In the genomic region with DNA sequence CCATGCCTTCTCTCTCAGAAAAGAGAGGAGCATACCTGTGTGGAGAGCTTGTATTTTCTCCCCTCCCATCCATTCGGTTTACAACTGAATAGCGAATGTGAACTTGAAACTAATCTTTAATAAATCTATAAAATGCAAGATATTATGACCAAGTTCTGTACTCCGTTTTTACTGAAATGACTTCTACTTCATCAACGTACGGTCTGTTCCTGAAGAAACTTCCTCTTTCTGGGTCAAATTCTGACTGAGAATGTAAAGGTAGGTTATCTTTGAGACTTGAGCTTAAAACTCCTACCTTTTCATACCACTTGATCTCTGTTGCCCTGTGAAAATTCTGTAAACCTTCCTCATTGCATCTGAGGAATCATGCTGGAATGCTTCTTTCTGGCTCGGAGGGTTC, we compare ENCODE assay signal across 16 cellular contexts. TPM values are rescaled to one million over a fixed set of nuclear protein-coding genes. Genes with fewer than 3 reads are reported as not detected.
DNase-seq lines count a peak whose midpoint lies in the region; ATAC-seq, FAIRE-seq and TF ChIP-seq lines count a peak whose summit lies in the region.
"Had no signal": no experiment of that assay in that cellular context is flagged by ENCODE, and none has a peak within 500 bp of the region (broad histone marks: within the 10 kb centered on the region; RNA-seq: fewer than 3 reads in every experiment).

No MANE protein-coding gene starts in this region.

- no peaks in the 10 kb centered on the region for H3K9me3 Mint-ChIP-seq in endodermal cell

- 96 to 97% methylated on average over 3 to 5 of the region's 6 CpGs for WGBS in endodermal cell (ENCODE audit: insufficient coverage in 1 of 2, insufficient read length in 1 of 2), 2 experiments
- WGBS in suprapubic skin: 91% methylated on average over 6 of the region's 6 CpGs

- no peaks in the 10 kb centered on the region for H3K27me3 ChIP-seq in endodermal cell (ENCODE audit: control insufficient read depth, insufficient read depth, low read length, poor library complexity, severe bottlenecking)
- no peaks in the 10 kb centered on the region for H3K27me3 ChIP-seq in uterus
- no peaks in the 10 kb centered on the region for H3K27me3 ChIP-seq in suprapubic skin
- H3K27me3 ChIP-seq: esophagus muscularis mucosa had no signal

- H3K4me1 Mint-ChIP-seq in endodermal cell: peaks cover 45% of the 10 kb centered on the region

- no peak overlapping the region for H3K4me3 Mint-ChIP-seq in endodermal cell
- H3K4me3 Mint-ChIP-seq: CD14-positive monocyte had no signal

- H3K9me3 ChIP-seq in endodermal cell (ENCODE audit: control insufficient read depth, low read length) (no peaks in the 10 kb centered on the region), uterus (no peaks in the 10 kb centered on the region), suprapubic skin (no peaks in the 10 kb centered on the region)
- H3K9me3 ChIP-seq: esophagus muscularis mucosa, thoracic aorta had no signal

- no peak overlapping the region for H3K9ac ChIP-seq in endodermal cell (ENCODE audit: extremely low read depth, low read length, poor library complexity, severe bottlenecking)

- TF ChIP-seq CTCF in endodermal cell (conservative IDR thresholded peaks at IDR 0.05) (no peak), uterus (IDR thresholded peaks at IDR 0.05) (no peak), suprapubic skin (IDR thresholded peaks at IDR 0.05) (no peak)

- DNase-seq in GM18507 (ENCODE audit: extremely low spot score, insufficient read length, low read depth): no peak
- DNase-seq in endodermal cell: no peak
- DNase-seq in DMS114 treated with DMSO at 0.1 percent for 48 hours (lab: John Stamatoyannopoulos, UW; ENCODE audit: unreplicated experiment): no peak
- no peak for DNase-seq in uterus
- no peak for DNase-seq in suprapubic skin (ENCODE audit: low spot score in 2 of 2)
- DNase-seq: hypothalamus, KG1, SHP77, small intestine had no signal

- TF ChIP-seq POLR2A in uterus (IDR thresholded peaks at IDR 0.05): no peak
- TF ChIP-seq POLR2A in suprapubic skin (IDR thresholded peaks at IDR 0.05): no peak

- H3K36me3 Mint-ChIP-seq in endodermal cell (ENCODE audit: low read depth): peaks cover 16% of the 10 kb centered on the region

- intact Hi-C loops in uterus (cut with DNase I; ENCODE audit: low total_unique reads): no loop called here

- TF ChIP-seq EP300 in suprapubic skin (IDR thresholded peaks at IDR 0.05): no peak

- ATAC-seq in GM19468 (IDR thresholded peaks at IDR 0.05; ENCODE audit: extremely low read depth, unreplicated experiment): peak; percentile 29
- peak; percentile 51 for ATAC-seq in HG02973 (IDR thresholded peaks at IDR 0.05; ENCODE audit: unreplicated experiment)
- no peak for ATAC-seq in esophagus mucosa
- ATAC-seq: left lobe of liver had no signal

- no peak overlapping the region for H3K4me3 ChIP-seq in endodermal cell (ENCODE audit: low read length)
- H3K4me3 ChIP-seq in uterus: no peak overlapping the region
- no peak overlapping the region for H3K4me3 ChIP-seq in suprapubic skin
- H3K4me3 ChIP-seq: esophagus muscularis mucosa, thoracic aorta had no signal

- H3K27ac Mint-ChIP-seq in endodermal cell: peak overlapping the region; percentile 7

- H3K36me3 ChIP-seq in endodermal cell (ENCODE audit: control insufficient read depth, insufficient read depth, low read length): peaks cover 14% of the 10 kb centered on the region
- no peaks in the 10 kb centered on the region for H3K36me3 ChIP-seq in uterus
- peaks cover 8% of the 10 kb centered on the region for H3K36me3 ChIP-seq in suprapubic skin

- FAIRE-seq in GM18507 (lab: Jason Lieb, UNC): peak; percentile 69
- FAIRE-seq: small intestine had no signal

- H3K27me3 Mint-ChIP-seq in endodermal cell (ENCODE audit: insufficient read depth): no peaks in the 10 kb centered on the region

- no peak overlapping the region for H3K27ac ChIP-seq in endodermal cell (ENCODE audit: low read depth, low read length)
- H3K27ac ChIP-seq in uterus: no peak overlapping the region
- no peak overlapping the region for H3K27ac ChIP-seq in suprapubic skin
- H3K27ac ChIP-seq: esophagus muscularis mucosa, thoracic aorta had no signal

- H3K4me1 ChIP-seq in endodermal cell (ENCODE audit: control insufficient read depth, insufficient read depth, low read length) (peaks cover 18% of the 10 kb centered on the region), uterus (no peaks in the 10 kb centered on the region), suprapubic skin (peaks cover 25% of the 10 kb centered on the region)

RNA-seq across cellular contexts. Expression of gene CTNNAL1, which starts 4.2 kb away (rescaled TPM):
- total RNA-seq in endodermal cell: 10 to 100 TPM; 80.1 to 82.1 TPM
- 57.1 TPM for polyA plus RNA-seq in endodermal cell (2013, experiment 1 of 2)
- 57.2 TPM for polyA plus RNA-seq in endodermal cell (2013, experiment 2 of 2)
- 8.8 TPM for total RNA-seq in esophagus mucosa
- total RNA-seq in uterus: 10 to 100 TPM; 32.3 to 62.0 (median 41.4) TPM
- total RNA-seq in suprapubic skin: 10 to 100 TPM; 13.0 to 23.2 (median 16.0) TPM
